23 cellular contexts compared by ENCODE assay signal in genomic region chr2:119711352-119711751, GRCh38.
"Had no signal": no experiment of that assay in that cellular context is flagged by ENCODE, and none has a peak within 500 bp of the region (broad histone marks: within the 10 kb centered on the region; RNA-seq: fewer than 3 reads in every experiment).

No MANE protein-coding gene starts in this region.

- H3K27me3 ChIP-seq: left lung, pancreas, right lobe of liver, testis, thyroid gland, transverse colon, upper lobe of right lung had no signal

- H3K4me3 ChIP-seq: left lung, lower lobe of right lung, pancreas, psoas muscle, right lobe of liver, smooth muscle cell, stomach, testis, thyroid gland, transverse colon, upper lobe of right lung had no signal

- DNase-seq: hippocampal formation; kidney glomerular epithelial cell; left colon; lower lobe of right lung; mammary epithelial cell; mesenchymal stem cell; naive thymus-derived CD8-positive, alpha-beta T cell; nucleus accumbens; pancreas; posterior cingulate gyrus; psoas muscle; right lobe of liver; stimulated activated CD4-positive, alpha-beta T cell treated with anti-CD3 and anti-CD28 coated beads, Interleukin-1b, Interleukin-23, amount 100 ng/mL, for 48 hours; stimulated activated CD4-positive, alpha-beta T cell treated with anti-CD3 and anti-CD28 coated beads, Interleukin-4, amount 100 ng/mL, for 1 hour; stimulated activated naive B cell treated with anti-CD40 and anti-IgM and Interleukin-4, amounts not matched to agents 10 μg/mL and 1 μg/mL and 100 μg/mL, for 72 hours; stimulated activated naive CD8-positive, alpha-beta T cell treated with anti-CD3 and anti-CD28 coated beads, Interleukin-15, Interleukin-2, amounts not matched to agents 100 U/mL and 50 U/mL, for 24 hours; stomach; testis; thyroid gland; transverse colon; upper lobe of right lung had no signal

- H3K9me3 ChIP-seq: left lung, lower lobe of right lung, pancreas, psoas muscle, right lobe of liver, stomach, testis, thyroid gland, transverse colon, upper lobe of right lung had no signal

- H3K27ac ChIP-seq: left lung, lower lobe of right lung, pancreas, psoas muscle, right lobe of liver, stomach, testis, transverse colon, upper lobe of right lung had no signal

- H3K4me3 Mint-ChIP-seq: naive thymus-derived CD8-positive, alpha-beta T cell; stimulated activated naive B cell treated with anti-CD40 and anti-IgM and Interleukin-4, amounts not matched to agents 10 μg/mL and 1 μg/mL and 100 μg/mL, for 72 hours had no signal

- H3K4me1 Mint-ChIP-seq: naive thymus-derived CD8-positive, alpha-beta T cell; stimulated activated naive B cell treated with anti-CD40 and anti-IgM and Interleukin-4, amounts not matched to agents 10 μg/mL and 1 μg/mL and 100 μg/mL, for 72 hours had no signal

- H3K27ac Mint-ChIP-seq: naive thymus-derived CD8-positive, alpha-beta T cell; stimulated activated naive B cell treated with anti-CD40 and anti-IgM and Interleukin-4, amounts not matched to agents 10 μg/mL and 1 μg/mL and 100 μg/mL, for 72 hours had no signal

- H3K9me3 Mint-ChIP-seq: naive thymus-derived CD8-positive, alpha-beta T cell; stimulated activated naive B cell treated with anti-CD40 and anti-IgM and Interleukin-4, amounts not matched to agents 10 μg/mL and 1 μg/mL and 100 μg/mL, for 72 hours had no signal

- H3K4me1 ChIP-seq: left lung, lower lobe of right lung, pancreas, right lobe of liver, testis, transverse colon, upper lobe of right lung had no signal

- ATAC-seq: left colon; left lung; lower lobe of right lung; naive thymus-derived CD8-positive, alpha-beta T cell; pancreas; psoas muscle; right lobe of liver; stimulated activated naive B cell treated with anti-CD40 and anti-IgM and Interleukin-4, amounts not matched to agents 10 μg/mL and 1 μg/mL and 100 μg/mL, for 72 hours; stimulated activated naive CD8-positive, alpha-beta T cell treated with anti-CD3 and anti-CD28 coated beads, Interleukin-15, Interleukin-2, amounts not matched to agents 100 U/mL and 50 U/mL, for 24 hours; upper lobe of right lung had no signal

- H3K36me3 ChIP-seq: left lung, lower lobe of right lung, pancreas, right lobe of liver, stomach, thyroid gland, transverse colon, upper lobe of right lung had no signal
